Comparison of ENCODE assay signal across 1 cellular context in the genomic region with DNA sequence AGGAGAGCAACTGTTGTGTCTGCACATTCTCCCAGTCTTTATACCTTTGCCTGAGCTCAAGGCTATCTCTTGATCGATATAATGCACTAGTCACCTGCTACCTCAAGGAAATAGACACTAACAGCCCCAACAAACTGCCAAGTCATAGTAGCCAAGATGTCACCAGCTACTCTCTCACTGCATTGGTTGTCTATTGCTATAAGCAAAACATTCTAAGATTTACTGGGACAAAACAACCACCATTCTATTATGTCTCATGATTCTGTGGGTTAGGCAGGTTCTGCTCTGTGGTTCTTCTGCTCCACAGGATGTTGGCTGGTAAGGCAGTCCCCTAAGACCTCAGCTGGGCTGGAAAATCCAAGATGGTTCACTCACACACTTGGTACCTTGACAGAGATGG.
A peak's percentile ranks its signal among the peaks of the same experiment; 100 is the strongest.
TF ChIP-seq lines count a peak whose summit lies in the region.

No MANE protein-coding gene starts in this region.

TF ChIP-seq in IMR-90, 13 proteins besides CTCF, POLR2A, EP300 and RAD21:
- TF ChIP-seq, protein P1, sequence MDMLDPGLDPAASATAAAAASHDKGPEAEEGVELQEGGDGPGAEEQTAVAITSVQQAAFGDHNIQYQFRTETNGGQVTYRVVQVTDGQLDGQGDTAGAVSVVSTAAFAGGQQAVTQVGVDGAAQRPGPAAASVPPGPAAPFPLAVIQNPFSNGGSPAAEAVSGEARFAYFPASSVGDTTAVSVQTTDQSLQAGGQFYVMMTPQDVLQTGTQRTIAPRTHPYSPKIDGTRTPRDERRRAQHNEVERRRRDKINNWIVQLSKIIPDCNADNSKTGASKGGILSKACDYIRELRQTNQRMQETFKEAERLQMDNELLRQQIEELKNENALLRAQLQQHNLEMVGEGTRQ (IDR thresholded peaks at IDR 0.05; ENCODE audit: low read depth, low read length), result no peak
- peak; percentile 40; the same call in 1 of the 2 replicates for TF ChIP-seq NFE2L2 (IDR thresholded peaks at IDR 0.05; ENCODE audit: low read depth, low read length)
